21 cellular contexts compared by ENCODE assay signal in the genomic region with DNA sequence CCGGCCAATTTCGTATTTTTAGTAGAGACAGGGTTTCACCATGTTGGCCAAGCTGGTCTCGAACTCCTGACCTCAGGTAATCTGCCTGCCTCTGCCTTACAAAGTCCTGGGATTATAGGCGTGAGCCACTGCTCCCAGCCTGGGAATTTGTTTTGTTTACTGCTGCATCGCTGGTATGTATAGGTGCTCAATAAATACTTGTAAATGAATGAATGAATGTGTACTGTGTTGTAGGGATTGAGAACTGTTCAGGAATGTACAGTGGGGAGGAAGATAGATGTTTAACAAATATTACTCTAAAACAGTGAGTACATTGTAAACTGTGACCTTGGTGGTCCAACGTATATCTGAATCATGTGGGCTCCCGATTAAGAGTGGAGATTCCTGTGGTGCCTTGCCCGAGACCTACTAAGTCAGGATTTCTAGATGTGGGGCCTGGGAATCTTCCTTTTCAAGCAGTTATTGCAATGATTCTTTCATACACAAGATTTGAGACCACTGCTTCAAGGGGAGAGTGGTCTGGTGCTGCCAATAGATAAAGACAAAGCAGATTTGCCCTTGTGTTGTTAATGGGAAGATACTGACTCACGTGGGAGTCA.
"Had no signal": no experiment of that assay in that cellular context is flagged by ENCODE, and none has a peak within 500 bp of the region (broad histone marks: within the 10 kb centered on the region; RNA-seq: fewer than 3 reads in every experiment).

No MANE protein-coding gene starts in this region.

- DNase-seq: activated CD4-positive, alpha-beta T cell treated with anti-CD3 and anti-CD28 coated beads, Interleukin-2, amount 50 U/mL, for 1 hour; activated CD8-positive, alpha-beta memory T cell treated with anti-CD3 and anti-CD28 coated beads, Interleukin-2, amount 50 U/mL, for 48 hours; activated gamma-delta T cell treated with Interleukin-2 at 50 U/mL for 16 hours; activated T-cell treated with anti-CD3 and anti-CD28 coated beads, Interleukin-2, amount 50 U/mL, for 48 hours; amniotic stem cell; dorsolateral prefrontal cortex; left cardiac atrium; mesendoderm; naive thymus-derived CD4-positive, alpha-beta T cell; ovary; psoas muscle; right cardiac atrium; stimulated activated CD4-positive, alpha-beta T cell treated with anti-CD3 and anti-CD28 coated beads, Interleukin-4, amount 100 ng/mL, for 24 hours; T-helper 1 cell; T-helper 9 cell; testis; upper lobe of left lung had no signal

- H3K27ac Mint-ChIP-seq: activated naive CD4-positive, alpha-beta T cell treated with anti-CD3 and anti-CD28 coated beads, Interleukin-2, amount 50 U/mL, for 72 hours; naive thymus-derived CD4-positive, alpha-beta T cell; neural progenitor cell; stimulated activated effector memory CD8-positive, alpha-beta T cell treated with anti-CD3 and anti-CD28 coated beads, Interleukin-12 subunit alpha, Interleukin-12 subunit beta, amount 100 ng/mL, for 72 hours had no signal

- H3K4me2 ChIP-seq: hepatocyte, neural progenitor cell had no signal

- H3K9me3 ChIP-seq: ovary, psoas muscle, testis, upper lobe of left lung had no signal

- H3K9me3 Mint-ChIP-seq: naive thymus-derived CD4-positive, alpha-beta T cell; stimulated activated effector memory CD8-positive, alpha-beta T cell treated with anti-CD3 and anti-CD28 coated beads, Interleukin-12 subunit alpha, Interleukin-12 subunit beta, amount 100 ng/mL, for 72 hours had no signal

- ATAC-seq: activated naive CD4-positive, alpha-beta T cell treated with anti-CD3 and anti-CD28 coated beads, Interleukin-2, amount 50 U/mL, for 72 hours; left cardiac atrium; naive thymus-derived CD4-positive, alpha-beta T cell; psoas muscle; right cardiac atrium; stimulated activated effector memory CD8-positive, alpha-beta T cell treated with anti-CD3 and anti-CD28 coated beads, Interleukin-12 subunit alpha, Interleukin-12 subunit beta, amount 100 ng/mL, for 72 hours had no signal

- H3K4me3 ChIP-seq: dorsolateral prefrontal cortex, hepatocyte, neural progenitor cell, ovary, psoas muscle, testis, upper lobe of left lung had no signal

- H2AFZ ChIP-seq: hepatocyte, neural progenitor cell had no signal

- H3K36me3 ChIP-seq: neural progenitor cell, ovary, upper lobe of left lung had no signal

- H3K27me3 ChIP-seq: dorsolateral prefrontal cortex, hepatocyte, neural progenitor cell, ovary, testis, upper lobe of left lung had no signal

- H3K36me3 Mint-ChIP-seq: activated naive CD4-positive, alpha-beta T cell treated with anti-CD3 and anti-CD28 coated beads, Interleukin-2, amount 50 U/mL, for 72 hours; stimulated activated effector memory CD8-positive, alpha-beta T cell treated with anti-CD3 and anti-CD28 coated beads, Interleukin-12 subunit alpha, Interleukin-12 subunit beta, amount 100 ng/mL, for 72 hours had no signal

- H3K4me3 Mint-ChIP-seq: naive thymus-derived CD4-positive, alpha-beta T cell; neural progenitor cell; stimulated activated effector memory CD8-positive, alpha-beta T cell treated with anti-CD3 and anti-CD28 coated beads, Interleukin-12 subunit alpha, Interleukin-12 subunit beta, amount 100 ng/mL, for 72 hours had no signal

- H3K4me1 Mint-ChIP-seq: stimulated activated effector memory CD8-positive, alpha-beta T cell treated with anti-CD3 and anti-CD28 coated beads, Interleukin-12 subunit alpha, Interleukin-12 subunit beta, amount 100 ng/mL, for 72 hours had no signal

- H3K9ac ChIP-seq: neural progenitor cell had no signal

- H3K27ac ChIP-seq: dorsolateral prefrontal cortex, hepatocyte, neural progenitor cell, ovary, psoas muscle, testis, upper lobe of left lung had no signal
